Comparison of ENCODE assay signal across 9 cellular contexts in the genomic region with DNA sequence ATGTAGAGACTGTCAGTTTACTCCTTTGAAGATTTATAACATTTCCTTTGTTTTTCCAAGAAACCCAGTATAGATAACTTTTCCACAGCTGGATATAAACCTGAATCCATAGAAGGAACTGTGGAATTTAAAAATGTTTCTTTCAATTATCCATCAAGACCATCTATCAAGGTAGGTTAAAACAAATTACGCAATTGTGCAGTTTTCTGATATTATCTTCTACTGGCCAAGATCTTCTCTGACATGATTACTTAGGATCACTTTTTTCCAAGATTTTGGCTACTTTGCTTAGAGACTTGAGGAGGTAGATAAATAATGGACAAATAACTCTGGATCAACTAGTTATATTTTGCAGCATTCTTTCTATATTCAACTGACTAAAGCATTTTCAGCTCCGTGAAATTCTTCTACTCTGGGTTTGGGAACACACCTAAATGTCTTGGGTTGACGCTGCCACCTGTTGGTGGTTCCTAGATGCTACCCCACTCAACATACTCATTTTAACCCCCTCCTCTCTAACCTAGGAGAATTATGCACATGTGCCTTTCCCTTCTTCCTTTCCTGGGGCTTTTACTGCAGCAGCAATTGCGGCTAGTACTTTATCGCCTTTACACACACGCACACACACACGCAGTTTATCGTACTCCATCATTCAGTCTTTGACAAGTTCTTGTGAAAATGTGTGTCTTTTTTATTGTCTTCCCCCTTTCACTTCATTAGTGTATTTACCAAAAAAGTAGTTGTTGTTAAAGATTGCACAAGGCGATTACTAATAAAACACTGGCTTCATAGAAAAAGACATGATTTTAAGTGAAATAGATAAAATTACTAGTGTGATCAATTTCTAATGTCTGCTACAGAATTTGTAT. TPM values are rescaled to one million over a fixed set of nuclear protein-coding genes. Genes with fewer than 3 reads are reported as not detected.
A peak's percentile ranks its signal among the peaks of the same experiment; 100 is the strongest.
DNase-seq lines count a peak whose midpoint lies in the region; ATAC-seq, FAIRE-seq and TF ChIP-seq lines count a peak whose summit lies in the region.
"Had no signal": no experiment of that assay in that cellular context is flagged by ENCODE, and none has a peak within 500 bp of the region (broad histone marks: within the 10 kb centered on the region; RNA-seq: fewer than 3 reads in every experiment).

No MANE protein-coding gene starts in this region.

- WGBS in aorta, 2 donors = 23% methylated on average over 9 of the region's 9 CpGs

- peak; percentile 21 to 40 for TF ChIP-seq CTCF in fibroblast of lung (conservative IDR thresholded peaks at IDR 0.05 in 1 of 2, IDR thresholded peaks at IDR 0.05 in 1 of 2; ENCODE audit: low read depth in 1 of 2, low read length in 2 of 2)

- H3K36me3 ChIP-seq in fibroblast of lung (ENCODE audit: control insufficient read depth, insufficient read depth, low read length) = no peaks in the 10 kb centered on the region
- H3K36me3 ChIP-seq in aorta (ENCODE audit: control insufficient read depth in 1 of 2, insufficient read depth in 2 of 2, low read length in 1 of 2) = no peaks in the 10 kb centered on the region

- no peak overlapping the region for H3K4me3 ChIP-seq in fibroblast of lung (replicated peaks in 1 of 4; ENCODE audit: control extremely low read depth in 1 of 4, insufficient read depth in 1 of 4, low read depth in 3 of 4, low read length in 4 of 4)
- no peak overlapping the region for H3K4me3 ChIP-seq in aorta (ENCODE audit: low read length in 2 of 2)

- H3K4me2 ChIP-seq in fibroblast of lung (ENCODE audit: extremely low read depth, insufficient read depth, low read length) = no peak overlapping the region

- H3K4me1 ChIP-seq in fibroblast of lung (ENCODE audit: control insufficient read depth, extremely low read depth, insufficient read depth, low read length) (no peaks in the 10 kb centered on the region), aorta (ENCODE audit: control insufficient read depth in 1 of 2, insufficient read depth in 2 of 2, low read length in 2 of 2) (no peaks in the 10 kb centered on the region)

- ATAC-seq in aorta (ENCODE audit: low FRiP score) = no peak

- no peaks in the 10 kb centered on the region for H3K9me3 ChIP-seq in fibroblast of lung (ENCODE audit: control insufficient read depth, insufficient read depth, low read depth, low read length)
- H3K9me3 ChIP-seq in aorta (ENCODE audit: control insufficient read depth, low read length) = peaks cover 2% of the 10 kb centered on the region

- H3K27ac ChIP-seq in fibroblast of lung (ENCODE audit: insufficient read depth, low read length) (no peak overlapping the region), aorta (ENCODE audit: low read depth in 1 of 2, low read length in 2 of 2) (no peak overlapping the region)

- DNase-seq in Daoy (ENCODE audit: low read depth) (peak; percentile 75), H4 (ENCODE audit: low spot score) (peak; percentile 79), NCI-H446 treated with DMSO at 0.1 percent for 48 hours (lab: John Stamatoyannopoulos, UW) (peak; percentile 23), fibroblast of lung (ENCODE audit: low read depth in 2 of 2) (peak; percentile 14 to 34), GM19239 (ENCODE audit: insufficient read length, low spot score) (no peak), aorta (no peak)
- DNase-seq in stimulated activated CD4-positive, alpha-beta T cell treated with anti-CD3 and anti-CD28 coated beads, Interleukin-12 subunit alpha, Interleukin-12 subunit beta, amount 100 ng/mL, for 4 hours = no peak
- DNase-seq in effector CD8-positive, alpha-beta T cell (lab: John Stamatoyannopoulos, UW) = no peak
- DNase-seq: naive B cell had no signal

- intact Hi-C loops in aorta (cut with DNase I) = no loop called here

- no peaks in the 10 kb centered on the region for H3K27me3 ChIP-seq in fibroblast of lung (ENCODE audit: control insufficient read depth, insufficient read depth, low read length)
- no peaks in the 10 kb centered on the region for H3K27me3 ChIP-seq in aorta (ENCODE audit: control insufficient read depth in 1 of 2, insufficient read depth in 2 of 2, low read length in 1 of 2)

- no peak for FAIRE-seq in GM19239 (lab: Jason Lieb, UNC)

- no peaks in the 10 kb centered on the region for H3K79me2 ChIP-seq in fibroblast of lung (ENCODE audit: control insufficient read depth, insufficient read depth, low read length)

- no peak overlapping the region for H3K9ac ChIP-seq in fibroblast of lung (ENCODE audit: insufficient read depth, low read length)

- H4K20me1 ChIP-seq in fibroblast of lung (ENCODE audit: control insufficient read depth, extremely low read depth, insufficient read depth, low read length) = no peaks in the 10 kb centered on the region

- H2AFZ ChIP-seq in fibroblast of lung (ENCODE audit: low read length) = no peak overlapping the region

RNA-seq across cellular contexts. Expression of a gene that starts 32.7 kb away (rescaled TPM):
- total RNA-seq in Daoy (2014; rRNA removed; shearing (Covaris generic)) = not detected in 2 replicates
- 0.06 TPM in 1 of 2 replicates, not detected in the other for total RNA-seq in H4 (2014; rRNA removed; shearing (Covaris generic))
- 0.17 and 0.26 TPM in 2 replicates for total RNA-seq in fibroblast of lung
- polyA plus RNA-seq in fibroblast of lung = not detected in 2 replicates
- polyA plus RNA-seq in fibroblast of lung (2012) = not detected in 2 replicates
- polyA minus RNA-seq in fibroblast of lung (ENCODE audit: low replicate concordance) = not detected in 2 replicates
- total RNA-seq in aorta = under 1 TPM in 1 of 2 donors, not detected in 1; 0.75 TPM
- polyA plus RNA-seq in aorta = not detected

Comparison
In these comparisons a context has a peak if more than half of its experiments do, and no peak if none do; other contexts are left out.
1. DNase-seq: peak in Daoy (single experiment), H4 (single experiment), NCI-H446 treated with DMSO at 0.1 percent for 48 hours (single experiment) and fibroblast of lung (2 of 2); none in GM19239 (single experiment), aorta (0 of 2), stimulated activated CD4-positive, alpha-beta T cell treated with anti-CD3 and anti-CD28 coated beads, Interleukin-12 subunit alpha, Interleukin-12 subunit beta, amount 100 ng/mL, for 4 hours (single experiment) and effector CD8-positive, alpha-beta T cell (single experiment).